ENCODE assay signal across 30 cellular contexts in genomic region chr13:49226613-49227012, GRCh38. TPM values are rescaled to one million over a fixed set of nuclear protein-coding genes. Genes with fewer than 3 reads are reported as not detected.
"Had no signal": no experiment of that assay in that cellular context is flagged by ENCODE, and none has a peak within 500 bp of the region (broad histone marks: within the 10 kb centered on the region; RNA-seq: fewer than 3 reads in every experiment).

No MANE protein-coding gene starts in this region.

- H3K36me3 ChIP-seq: ascending aorta, cardiac muscle cell had no signal

- H3K4me1 ChIP-seq: ascending aorta had no signal

- ATAC-seq: activated CD8-positive, alpha-beta T cell treated with anti-CD3 and anti-CD28 coated beads for 36 hours; activated naive CD8-positive, alpha-beta T cell treated with anti-CD3 and anti-CD28 coated beads, Interleukin-2, amount 50 U/mL, for 24 hours had no signal

- DNase-seq: activated B cell treated with CpG ODN at 0.5 μM for 24 hours; activated CD4-positive, alpha-beta memory T cell treated with anti-CD3 and anti-CD28 coated beads for 36 hours; activated CD4-positive, alpha-beta T cell treated with anti-CD3 and anti-CD28 coated beads for 4 hours; activated CD4-positive, alpha-beta T cell treated with anti-CD3 and anti-CD28 coated beads, Interleukin-2, amount 10 ng/mL, durations not matched to agents 24 days and 14 days; activated CD4-positive, alpha-beta T cell treated with anti-CD3 and anti-CD28 coated beads, Interleukin-2, amount 50 U/mL, for 1 hour; activated CD4-positive, alpha-beta T cell treated with anti-CD3 and anti-CD28 coated beads, Interleukin-2, amount 50 U/mL, for 4 hours; activated CD4-positive, CD25-positive, alpha-beta regulatory T cell treated with anti-CD3 and anti-CD28 coated beads, Interleukin-2, amount 50 U/mL, for 72 hours; activated CD8-positive, alpha-beta memory T cell treated with anti-CD3 and anti-CD28 coated beads, Interleukin-2, amount 50 U/mL, for 4 hours; activated CD8-positive, alpha-beta T cell treated with anti-CD3 and anti-CD28 coated beads for 36 hours; activated effector memory CD4-positive, alpha-beta T cell treated with Interleukin-2 at 50 U/mL for 16 hours; activated gamma-delta T cell; activated naive CD4-positive, alpha-beta T cell treated with anti-CD3 and anti-CD28 coated beads, Interleukin-2, amount 10 ng/mL, durations not matched to agents 7 days and 5 days; activated naive CD4-positive, alpha-beta T cell treated with Interleukin-2 at 50 U/mL for 16 hours; activated naive CD8-positive, alpha-beta T cell treated with anti-CD3 and anti-CD28 coated beads, Interleukin-2, amount 10 ng/mL, durations not matched to agents 7 days and 5 days; activated naive CD8-positive, alpha-beta T cell treated with anti-CD3 and anti-CD28 coated beads, Interleukin-2, amount 50 U/mL, for 24 hours; activated T-cell treated with anti-CD3 and anti-CD28 coated beads, Interleukin-2, amount 50 U/mL, for 24 hours; activated T-cell treated with anti-CD3 and anti-CD28 coated beads, Interleukin-2, amount 50 U/mL, for 48 hours; amygdala; anterior cingulate cortex; caudate nucleus; cerebellar nuclear complex; T-helper 2 cell; T-helper 9 cell had no signal

- H3K27ac ChIP-seq: ascending aorta, cardiac muscle cell, VCaP had no signal

- H3K9me3 ChIP-seq: ascending aorta had no signal

- H3K4me3 ChIP-seq: ascending aorta, cardiac muscle cell had no signal

- H3K27me3 ChIP-seq: ascending aorta had no signal

RNA-seq across cellular contexts. Expression of gene MLNR, which starts 6.5 kb away (rescaled TPM):
- total RNA-seq: activated B cell treated with CpG ODN at 0.5 μM for 24 hours; activated CD4-positive, alpha-beta memory T cell treated with anti-CD3 and anti-CD28 coated beads for 36 hours; activated CD4-positive, alpha-beta T cell treated with anti-CD3 and anti-CD28 coated beads, Interleukin-2, amount 10 ng/mL, durations not matched to agents 24 days and 14 days; activated CD8-positive, alpha-beta memory T cell treated with anti-CD3 and anti-CD28 coated beads for 36 hours; activated CD8-positive, alpha-beta T cell treated with anti-CD3 and anti-CD28 coated beads for 36 hours; activated naive CD8-positive, alpha-beta T cell treated with anti-CD3 and anti-CD28 coated beads, Interleukin-2, amount 10 ng/mL, durations not matched to agents 7 days and 5 days; activated T-helper 2 cell treated with anti-CD3 and anti-CD28 coated beads, Interferon-gamma antibody, Interleukin-2, Interleukin-4, amounts not matched to agents 10 μg/mL and 5 μg/mL and 100 μg/mL, durations not matched to agents 14 hours and 24 hours and 36 hours; ascending aorta; bronchial epithelial cell; cardiac muscle cell; chondrocyte had no signal
